ENCODE assay signal across 1 cellular context in the genomic region with DNA sequence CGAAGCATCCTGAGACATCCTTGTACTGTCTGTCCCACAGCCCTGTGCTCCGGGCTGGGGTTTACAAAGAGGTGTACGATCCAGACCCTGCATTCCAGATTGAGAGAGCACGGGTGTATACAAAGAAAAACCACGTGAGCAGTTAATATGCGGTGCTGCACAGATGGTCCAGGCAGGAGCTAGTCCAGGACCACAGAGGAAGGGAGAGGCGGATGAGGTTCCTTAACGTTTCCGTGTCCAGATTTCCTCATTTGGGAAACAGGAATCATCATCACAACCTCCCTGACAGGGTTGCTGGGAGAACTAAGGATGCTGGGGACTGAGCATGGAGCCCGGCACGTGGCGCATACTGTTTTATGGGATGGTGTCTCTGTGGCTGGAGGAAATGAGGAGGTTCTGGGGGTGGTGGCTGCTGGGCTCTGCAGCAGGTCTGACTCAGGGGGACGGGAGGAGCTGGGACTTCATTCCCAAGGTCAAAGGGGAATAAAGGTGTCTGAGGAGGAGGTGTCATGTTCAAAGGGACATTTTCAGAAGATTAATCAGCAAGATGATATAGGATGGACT.
A peak's percentile ranks its signal among the peaks of the same experiment; 100 is the strongest.
TF ChIP-seq lines count a peak whose summit lies in the region.

No MANE protein-coding gene starts in this region.

TF ChIP-seq in HepG2, 621 proteins besides CTCF, POLR2A, EP300 and RAD21:
- TF ChIP-seq AKAP8 (CRISPR knock-in tag; IDR thresholded peaks at IDR 0.05) (0 out of 2 replicates have a peak, but pooled peaks have one; percentile 13), HNF4A (CRISPR knock-in tag; IDR thresholded peaks at IDR 0.05) (no peak)
